Comparison of ENCODE assay signal across 8 cellular contexts in genomic region chr7:121395494-121395960, GRCh38. TPM values are rescaled to one million over a fixed set of nuclear protein-coding genes. Genes with fewer than 3 reads are reported as not detected.
A peak's percentile ranks its signal among the peaks of the same experiment; 100 is the strongest.
DNase-seq lines count a peak whose midpoint lies in the region; ATAC-seq, FAIRE-seq and TF ChIP-seq lines count a peak whose summit lies in the region.

No MANE protein-coding gene starts in this region.

- ATAC-seq in GM19452 (IDR thresholded peaks at IDR 0.05; ENCODE audit: unreplicated experiment): peak; percentile 36
- ATAC-seq in HG03558 (IDR thresholded peaks at IDR 0.05; ENCODE audit: extremely low read depth, unreplicated experiment): peak; percentile 18
- ATAC-seq in HepG2: peak; percentile 67

- no peaks in the 10 kb centered on the region for H3K36me3 ChIP-seq in mammary epithelial cell (ENCODE audit: insufficient read depth, low read length)
- no peaks in the 10 kb centered on the region for H3K36me3 ChIP-seq in HepG2 (replicated peaks in 1 of 2; ENCODE audit: control insufficient read depth in 1 of 2, insufficient read depth in 2 of 2, low read length in 2 of 2)

- H3K9ac ChIP-seq in mammary epithelial cell (ENCODE audit: insufficient read depth, low read length): peak overlapping the region; percentile 80
- peak overlapping the region; percentile 81 for H3K9ac ChIP-seq in HepG2 (ENCODE audit: insufficient read depth, low read depth, low read length)

- TF ChIP-seq EP300 in HepG2 (IDR thresholded peaks at IDR 0.05; ENCODE audit: low read depth in 2 of 2, low read length in 2 of 2) (no peak), HepG2 (CRISPR knock-in tag; IDR thresholded peaks at IDR 0.05; ENCODE audit: borderline replicate concordance) (no peak)

- DNase-seq in Caki2 (ENCODE audit: low read depth): peak; percentile 49
- DNase-seq in mammary epithelial cell: no peak
- DNase-seq in HepG2 (ENCODE audit: low spot score): peak; percentile 7
- DNase-seq in stimulated activated CD8-positive, alpha-beta memory T cell treated with anti-CD3 and anti-CD28 coated beads, Interleukin-12 subunit alpha, Interleukin-12 subunit beta, amount 100 ng/mL, for 1 hour (ENCODE audit: low read depth): peak; percentile 19
- no peak for DNase-seq in H4 (ENCODE audit: low spot score)

- peaks cover 17% of the 10 kb centered on the region for H3K36me3 Mint-ChIP-seq in T-helper 1 cell treated with Interleukin-12 subunit alpha and Interleukin-12 subunit beta and Interleukin-4 antibody, amounts not matched to agents 30 μg/mL and 1 μg/mL, for 36 hours (ENCODE audit: low read depth)

- peaks cover 52% of the 10 kb centered on the region for H3K79me2 ChIP-seq in mammary epithelial cell (ENCODE audit: insufficient read depth, low read length)
- H3K79me2 ChIP-seq in HepG2 (ENCODE audit: insufficient read depth, low read length): peaks cover 42% of the 10 kb centered on the region

- TF ChIP-seq POLR2A in HepG2 (IDR thresholded peaks at IDR 0.05; ENCODE audit: insufficient read depth in 1 of 2, low read depth in 2 of 2, low read length in 2 of 2): 0 out of 4 replicates have a peak, but pooled peaks of 1 of the 2 experiments have one; percentile 9

- no TSS peak for BruUV-seq in mammary epithelial cell (replicated peaks; lab: Mats Ljungman, UMichigan)
- no TSS peak for BruUV-seq in HepG2 (replicated peaks; lab: Mats Ljungman, UMichigan)

- H3K4me3 Mint-ChIP-seq in T-helper 1 cell treated with Interleukin-12 subunit alpha and Interleukin-12 subunit beta and Interleukin-4 antibody, amounts not matched to agents 30 μg/mL and 1 μg/mL, for 36 hours: peak overlapping the region; percentile 92

- H3K9me3 ChIP-seq in mammary epithelial cell (replicated peaks; ENCODE audit: insufficient read depth, low read length) (no peaks in the 10 kb centered on the region), HepG2 (ENCODE audit: low read length) (no peaks in the 10 kb centered on the region)

- TF ChIP-seq RAD21 in HepG2 (CRISPR knock-in tag; IDR thresholded peaks at IDR 0.05): no peak

- peak overlapping the region; percentile 89 for H3K27ac Mint-ChIP-seq in T-helper 1 cell treated with Interleukin-12 subunit alpha and Interleukin-12 subunit beta and Interleukin-4 antibody, amounts not matched to agents 30 μg/mL and 1 μg/mL, for 36 hours

- in situ Hi-C loops in Caki2 (cut with HindIII; ENCODE audit: low pct_unique_long_range_greater_than_20kb, low sequenced_read_pairs): no loop called here
- in situ Hi-C loops in mammary epithelial cell (cut with MboI; ENCODE audit: low sequenced_read_pairs in 2 of 2): loop anchor here in 1 of 2 donors (10.0 kb wide), 1 partner anchor 149 kb away; no protein-coding TSS in a partner anchor
- in situ Hi-C loops in HepG2 (cut with HindIII; ENCODE audit: extremely low pct_ligation_motif_present, low pct_unique_long_range_greater_than_20kb): no loop called here

- no peaks in the 10 kb centered on the region for H3K27me3 ChIP-seq in mammary epithelial cell (ENCODE audit: insufficient read depth, low read length)
- H3K27me3 ChIP-seq in HepG2 (ENCODE audit: control insufficient read depth in 1 of 2, insufficient read depth in 2 of 2, low read length in 2 of 2): no peaks in the 10 kb centered on the region; a peak in 1 of 5 replicates

- no peaks in the 10 kb centered on the region for H3K9me3 Mint-ChIP-seq in T-helper 1 cell treated with Interleukin-12 subunit alpha and Interleukin-12 subunit beta and Interleukin-4 antibody, amounts not matched to agents 30 μg/mL and 1 μg/mL, for 36 hours

- H3K4me1 ChIP-seq in mammary epithelial cell (ENCODE audit: insufficient read depth, low read length) (peaks cover 16% of the 10 kb centered on the region), HepG2 (ENCODE audit: insufficient read depth, low read length) (peaks cover 45% of the 10 kb centered on the region)

- H4K20me1 ChIP-seq in mammary epithelial cell (ENCODE audit: insufficient read depth, low read length) (no peaks in the 10 kb centered on the region), HepG2 (ENCODE audit: insufficient read depth, low read length) (no peaks in the 10 kb centered on the region)

- no peak for FAIRE-seq in HepG2 (lab: Jason Lieb, UNC)

- peaks cover 41% of the 10 kb centered on the region for H3K4me1 Mint-ChIP-seq in T-helper 1 cell treated with Interleukin-12 subunit alpha and Interleukin-12 subunit beta and Interleukin-4 antibody, amounts not matched to agents 30 μg/mL and 1 μg/mL, for 36 hours (ENCODE audit: low read depth)

- H3K27ac ChIP-seq in mammary epithelial cell (ENCODE audit: insufficient read depth, low read depth, low read length) (peak overlapping the region; percentile 75), HepG2 (ENCODE audit: extremely low read length, insufficient read depth, low read length) (peak overlapping the region; percentile 79)

- POLR2A ChIA-PET in HepG2 (lab: Yijun Ruan, JAX): interaction anchor here (1.0 to 1.9 kb wide), 6 partner anchors 11 to 445 kb away, joined by 4 to 7 read pairs (median 6); partner anchors contain the start of gene ING3

- H3K4me3 ChIP-seq in mammary epithelial cell (replicated peaks in 1 of 3; ENCODE audit: insufficient read depth in 1 of 3, low read depth in 2 of 3, low read length in 3 of 3) (peak overlapping the region; percentile 80 to 87 (median 84)), HepG2 (replicated peaks in 1 of 3; ENCODE audit: insufficient read depth in 1 of 3, low read depth in 2 of 3, low read length in 3 of 3) (peak overlapping the region; percentile 87 to 89 (median 88))

- TF ChIP-seq CTCF in mammary epithelial cell (conservative IDR thresholded peaks at IDR 0.05 in 1 of 2, IDR thresholded peaks at IDR 0.05 in 1 of 2; ENCODE audit: extremely low read depth in 1 of 2, insufficient read depth in 1 of 2, low read depth in 1 of 2, low read length in 2 of 2): no peak
- TF ChIP-seq CTCF in HepG2 (CRISPR knock-in tag; IDR thresholded peaks at IDR 0.05): no peak

- intact Hi-C loops in mammary epithelial cell (cut with micrococcal nuclease): loop anchor here (1.0 to 5.0 kb wide), 4 partner anchors 23 to 149 kb away; no protein-coding TSS in a partner anchor
- intact Hi-C loops in HepG2 (cut with micrococcal nuclease; ENCODE audit: unreplicated experiment): loop anchor here (2.0 to 5.0 kb wide), 3 partner anchors 15 to 443 kb away; partner anchors contain the start of gene ING3

- WGBS in mammary epithelial cell (ENCODE audit: low coverage, missing lambda C conversion rate): 2% methylated on average over 12 of the region's 30 CpGs
- 2% methylated on average over 7 of the region's 30 CpGs for WGBS in HepG2 (ENCODE audit: low lambda C conversion rate)

- dilution Hi-C loops in mammary epithelial cell (cut with HindIII; ENCODE audit: low sequenced_read_pairs): loop anchor here (25.0 kb wide), 1 partner anchor 142 kb away; no protein-coding TSS in a partner anchor

- H3K4me2 ChIP-seq in mammary epithelial cell (ENCODE audit: insufficient read depth, low read depth, low read length): peak overlapping the region; percentile 85
- H3K4me2 ChIP-seq in HepG2 (ENCODE audit: low read depth, low read length): peak overlapping the region; percentile 83

- CTCF ChIA-PET in mammary epithelial cell (lab: Charles Lee; ENCODE audit: low non-redundant PET): interaction anchor here (0.8 to 1.2 kb wide), 2 partner anchors 33 to 87 kb away, joined by 3 to 9 read pairs; no protein-coding TSS in a partner anchor
- CTCF ChIA-PET in HepG2 (lab: Yijun Ruan, JAX; ENCODE audit: low intra/inter-chr PET ratio, low total read pairs): no interaction called here

- peak overlapping the region; percentile 64 for H2AFZ ChIP-seq in mammary epithelial cell (ENCODE audit: low read depth, low read length)
- no peak overlapping the region for H2AFZ ChIP-seq in HepG2 (ENCODE audit: low read length)

- no peaks in the 10 kb centered on the region for H3K27me3 Mint-ChIP-seq in T-helper 1 cell treated with Interleukin-12 subunit alpha and Interleukin-12 subunit beta and Interleukin-4 antibody, amounts not matched to agents 30 μg/mL and 1 μg/mL, for 36 hours (ENCODE audit: low read depth)

TF ChIP-seq in HepG2, 621 proteins besides CTCF, POLR2A, EP300 and RAD21 (continues in another document):
- TF ChIP-seq TFAP4 (IDR thresholded peaks at IDR 0.05; ENCODE audit: borderline replicate concordance, low read depth): 0 out of 2 replicates have a peak, but pooled peaks have one; percentile 19

RNA-seq across cellular contexts. Expression of gene FAM3C, which starts 0.6 kb away (rescaled TPM):
- total RNA-seq in Caki2 (2014; rRNA removed; shearing (Covaris generic); ENCODE audit: low replicate concordance): 43.2 and 46.2 TPM in 2 replicates
- total RNA-seq in mammary epithelial cell: 100 to 1,000 TPM in 1 of 2 donors, 10 to 100 TPM in 1; 80.5 to 107 TPM
- 37.6 TPM for polyA plus RNA-seq in mammary epithelial cell
- polyA minus RNA-seq in mammary epithelial cell: 26.9 TPM
- total RNA-seq in HepG2 (2016; rRNA removed; fragmentation: Illumina TruSeq; extraction: Trizol): 11.3 and 14.6 TPM in 2 replicates
- total RNA-seq in HepG2 (2016; cell fraction: cytosol; rRNA removed; fragmentation: Illumina TruSeq; extraction: Trizol; ENCODE audit: low read depth): 4.1 and 4.8 TPM in 2 replicates
- total RNA-seq in HepG2 (2016; cell fraction: insoluble cytoplasmic fraction; rRNA removed; fragmentation: Illumina TruSeq; extraction: Trizol): 10.6 and 13.1 TPM in 2 replicates
- total RNA-seq in HepG2 (2016; cell fraction: membrane; rRNA removed; fragmentation: Illumina TruSeq; extraction: Trizol): 12.2 and 12.7 TPM in 2 replicates
- 27.4 and 29.2 TPM in 2 replicates for total RNA-seq in HepG2 (2016; cell fraction: nucleus; rRNA removed; fragmentation: Illumina TruSeq; extraction: Trizol)
- polyA plus RNA-seq in HepG2 (2011; rRNA removed): 13.0 and 16.0 TPM in 2 replicates
- 5.8 and 10.3 TPM in 2 replicates for polyA plus RNA-seq in HepG2 (2011; cell fraction: cytosol; rRNA removed)
- polyA plus RNA-seq in HepG2 (2011; cell fraction: nucleus; rRNA removed): 5.8 and 7.8 TPM in 2 replicates
- 27.2 and 34.9 TPM in 2 replicates for polyA plus RNA-seq in HepG2 (2012)
- 8.3 and 10.9 TPM in 2 replicates for polyA plus RNA-seq in HepG2 (2016; cell fraction: cytosol; fragmentation: Illumina TruSeq; extraction: Trizol; ENCODE audit: low read depth)
- polyA plus RNA-seq in HepG2 (2016; cell fraction: insoluble cytoplasmic fraction; fragmentation: Illumina TruSeq; extraction: Trizol; ENCODE audit: low read depth): 22.6 and 22.8 TPM in 2 replicates
- polyA plus RNA-seq in HepG2 (2016; cell fraction: membrane; fragmentation: Illumina TruSeq; extraction: Trizol; ENCODE audit: low read depth): 18.0 and 19.8 TPM in 2 replicates
- polyA plus RNA-seq in HepG2 (2016; cell fraction: nucleus; fragmentation: Illumina TruSeq; extraction: Trizol; ENCODE audit: insufficient read depth, low read depth): 55.5 and 64.1 TPM in 2 replicates
- 2.5 and 4.8 TPM in 2 replicates for polyA minus RNA-seq in HepG2 (2011; rRNA and poly(A)+ RNA removed; ENCODE audit: low replicate concordance)
- 6.2 and 7.7 TPM in 2 replicates for polyA minus RNA-seq in HepG2 (2011; cell fraction: cytosol; rRNA and poly(A)+ RNA removed)
- polyA minus RNA-seq in HepG2 (2011; cell fraction: nucleus; rRNA and poly(A)+ RNA removed): 35.7 and 37.3 TPM in 2 replicates
- 55.7 and 57.7 TPM in 2 replicates for total RNA-seq in H4 (2014; rRNA removed; shearing (Covaris generic))

Comparison
In these comparisons a context has a peak if more than half of its experiments do, and no peak if none do; other contexts are left out.
1. DNase-seq: peak in Caki2 (single experiment), HepG2 (single experiment) and stimulated activated CD8-positive, alpha-beta memory T cell treated with anti-CD3 and anti-CD28 coated beads, Interleukin-12 subunit alpha, Interleukin-12 subunit beta, amount 100 ng/mL, for 1 hour (single experiment); none in mammary epithelial cell (single experiment) and H4 (single experiment).
2. Peak in every context shown above with its lines, with median percentiles within 50 percentile points of each other: ATAC-seq.